Comparison of ENCODE assay signal across 2 cellular contexts in genomic region chr20:46602429-46602828, GRCh38.
TF ChIP-seq lines count a peak whose summit lies in the region.

No MANE protein-coding gene starts in this region.

TF ChIP-seq in liver, 16 proteins besides CTCF, POLR2A, EP300 and RAD21 (continued from another document):
- peak; percentile 48 to 52 for TF ChIP-seq HNF4A (conservative IDR thresholded peaks at IDR 0.05)
- peak; percentile 18 to 47 for TF ChIP-seq RXRA (IDR thresholded peaks at IDR 0.05)
- no peak for TF ChIP-seq REST (IDR thresholded peaks at IDR 0.05)
- no peak for TF ChIP-seq ZBTB33 (IDR thresholded peaks at IDR 0.05)

TF ChIP-seq in HepG2, 621 proteins besides CTCF, POLR2A, EP300 and RAD21 (continued from another document):
- no peak for TF ChIP-seq ZNF235 (CRISPR knock-in tag; IDR thresholded peaks at IDR 0.05; ENCODE audit: borderline replicate concordance)
- TF ChIP-seq ZNF577 (CRISPR knock-in tag; IDR thresholded peaks at IDR 0.05; ENCODE audit: borderline replicate concordance, low read depth), result no peak
- no peak for TF ChIP-seq PPARG (CRISPR knock-in tag; conservative IDR thresholded peaks at IDR 0.05)
- TF ChIP-seq XRCC5 (optimal IDR thresholded peaks at IDR 0.05; ENCODE audit: low read length), result no peak
